ENCODE assay signal across 13 cellular contexts in the genomic region with DNA sequence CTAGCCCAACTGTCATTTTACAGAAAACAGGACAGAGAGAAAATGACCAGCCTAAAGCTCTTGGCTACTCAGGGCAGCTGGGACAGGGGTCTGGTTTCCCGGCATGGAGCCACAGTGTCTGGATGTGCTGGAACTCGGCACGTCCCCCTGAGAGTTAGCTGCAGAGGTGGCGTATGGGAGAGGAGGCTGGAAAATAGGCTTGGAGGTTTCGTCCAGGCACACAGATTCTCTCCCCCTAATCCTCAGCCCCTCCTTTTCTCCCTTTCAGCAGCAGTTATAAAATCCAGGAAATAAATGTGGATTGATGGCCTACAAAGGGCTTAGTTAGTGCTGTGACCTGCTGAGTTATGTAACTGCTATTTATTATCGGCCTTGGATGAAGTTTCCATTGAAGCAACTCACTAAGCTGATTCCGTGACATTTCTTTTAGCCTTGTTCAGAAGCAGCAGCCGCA.
DNase-seq lines count a peak whose midpoint lies in the region; ATAC-seq and TF ChIP-seq lines count a peak whose summit lies in the region.
"Had no signal": no experiment of that assay in that cellular context is flagged by ENCODE, and none has a peak within 500 bp of the region (broad histone marks: within the 10 kb centered on the region; RNA-seq: fewer than 3 reads in every experiment).

No MANE protein-coding gene starts in this region.

- no peak overlapping the region for H4K8ac ChIP-seq in neuronal stem cell (ENCODE audit: low read depth, low read length)

- intact Hi-C loops in tibial artery (cut with DNase I; ENCODE audit: low total_unique reads) = loop anchor here (10.0 kb wide), 1 partner anchor 171 kb away; no protein-coding TSS in a partner anchor

- H3K23ac ChIP-seq in neuronal stem cell (ENCODE audit: low read depth, low read length, poor library complexity) = no peak overlapping the region

- no peak overlapping the region for H3K4me2 ChIP-seq in neuronal stem cell (ENCODE audit: insufficient read depth, low read length, poor library complexity, severe bottlenecking)

- no peak overlapping the region for H3K9ac ChIP-seq in neuronal stem cell (ENCODE audit: low read depth, low read length, poor library complexity)
- H3K9ac ChIP-seq: neural progenitor cell had no signal

- H3K9me3 ChIP-seq in neuronal stem cell (replicated peaks in 1 of 2; ENCODE audit: control insufficient read depth in 2 of 2, insufficient read depth in 1 of 2, low read depth in 1 of 2, low read length in 2 of 2) (no peaks in the 10 kb centered on the region), tibial artery (no peaks in the 10 kb centered on the region)

- H3K27ac Mint-ChIP-seq in glutamatergic neuron (ENCODE audit: unreplicated experiment) = peak overlapping the region; percentile 62
- H3K27ac Mint-ChIP-seq: neural progenitor cell had no signal

- H3K4me3 ChIP-seq in neuronal stem cell (ENCODE audit: low read length in 2 of 2) = no peak overlapping the region
- H3K4me3 ChIP-seq in tibial artery = no peak overlapping the region
- H3K4me3 ChIP-seq: neural progenitor cell had no signal

- no peak overlapping the region for H2BK15ac ChIP-seq in neuronal stem cell (ENCODE audit: low read length)

- H3K36me3 ChIP-seq in neuronal stem cell (replicated peaks in 1 of 2; ENCODE audit: control insufficient read depth in 2 of 2, insufficient read depth in 2 of 2, low read length in 2 of 2) (peaks cover 2 to 18% of the 10 kb centered on the region in 2 donors), tibial artery (peaks cover 0 to 10% (median 0%) of the 10 kb centered on the region in 3 donors)
- H3K36me3 ChIP-seq: neural progenitor cell had no signal

- peaks cover 20% of the 10 kb centered on the region for H3K27me3 Mint-ChIP-seq in glutamatergic neuron (ENCODE audit: unreplicated experiment)
- H3K27me3 Mint-ChIP-seq: activated T-helper 17 cell treated with anti-CD3 and anti-CD28 coated beads, Interleukin-2, amount 50 U/mL, for 72 hours had no signal

- no CpG with 5 or more reads among the region's 8 CpGs for WGBS in neuronal stem cell (ENCODE audit: extremely low coverage in 2 of 2, insufficient read length in 2 of 2, insufficient replicate concordance in 1 of 2), 2 donors

- H3K14ac ChIP-seq in neuronal stem cell (ENCODE audit: low read length) = no peak overlapping the region

- H3K79me1 ChIP-seq in neuronal stem cell (ENCODE audit: low read depth, low read length) = no peaks in the 10 kb centered on the region

- no peak overlapping the region for H2BK120ac ChIP-seq in neuronal stem cell (ENCODE audit: low read depth, low read length)

- no peak overlapping the region for H4K91ac ChIP-seq in neuronal stem cell (ENCODE audit: low read depth, low read length, poor library complexity)

- peaks cover 40% of the 10 kb centered on the region for H3K4me1 Mint-ChIP-seq in glutamatergic neuron (ENCODE audit: low read depth, unreplicated experiment)
- H3K4me1 Mint-ChIP-seq: activated T-helper 17 cell treated with anti-CD3 and anti-CD28 coated beads, Interleukin-2, amount 50 U/mL, for 72 hours had no signal

- no peak overlapping the region for H2AFZ ChIP-seq in neuronal stem cell (ENCODE audit: low read length)
- H2AFZ ChIP-seq: neural progenitor cell had no signal

- H2BK12ac ChIP-seq in neuronal stem cell (ENCODE audit: low read length) = no peak overlapping the region

- no peak overlapping the region for H3K27ac ChIP-seq in neuronal stem cell (replicated peaks; ENCODE audit: low read length)
- H3K27ac ChIP-seq in tibial artery = peak overlapping the region; percentile 59 to 96
- H3K27ac ChIP-seq: neural progenitor cell had no signal

- no peak overlapping the region for H3K4ac ChIP-seq in neuronal stem cell (ENCODE audit: low read length)

- DNase-seq in SK-N-DZ (ENCODE audit: low spot score) = peak; percentile 76
- DNase-seq in glutamatergic neuron = no peak
- no peak for DNase-seq in neuronal stem cell (ENCODE audit: low spot score)
- no peak for DNase-seq in tibial artery
- DNase-seq in AG08395 (ENCODE audit: low spot score) = no peak
- DNase-seq in HuH-7 (ENCODE audit: low spot score) = no peak
- DNase-seq: activated CD4-positive, alpha-beta T cell treated with anti-CD3 and anti-CD28 coated beads for 1 hour; NCI-H526; stimulated activated CD4-positive, alpha-beta T cell treated with anti-CD3 and anti-CD28 coated beads, Interleukin-2, amount 100 ng/mL, for 24 hours; stimulated activated naive CD4-positive, alpha-beta T cell had no signal

- peaks cover 22% of the 10 kb centered on the region for H3K9me3 Mint-ChIP-seq in glutamatergic neuron (ENCODE audit: unreplicated experiment)
- H3K9me3 Mint-ChIP-seq: activated T-helper 17 cell treated with anti-CD3 and anti-CD28 coated beads, Interleukin-2, amount 50 U/mL, for 72 hours; neural progenitor cell had no signal

- H3K18ac ChIP-seq in neuronal stem cell (ENCODE audit: low read length) = peak overlapping the region; percentile 46

- H3K27me3 ChIP-seq in neuronal stem cell (ENCODE audit: control insufficient read depth in 3 of 3, insufficient read depth in 3 of 3, low read depth in 1 of 3, low read length in 3 of 3) (no peaks in the 10 kb centered on the region), tibial artery (no peaks in the 10 kb centered on the region)
- H3K27me3 ChIP-seq: neural progenitor cell had no signal

- peaks cover 22 to 23% of the 10 kb centered on the region in 2 donors for H3K4me1 ChIP-seq in neuronal stem cell (ENCODE audit: control insufficient read depth in 2 of 2, insufficient read depth in 1 of 2, low read depth in 1 of 2, low read length in 2 of 2)
- peaks cover under 1 to 57% (median 34%) of the 10 kb centered on the region in 4 donors for H3K4me1 ChIP-seq in tibial artery

- H2AK5ac ChIP-seq in neuronal stem cell (ENCODE audit: low read depth, low read length) = peak overlapping the region; percentile 85

- ATAC-seq in GM21515 (IDR thresholded peaks at IDR 0.05; ENCODE audit: unreplicated experiment) = no peak
- ATAC-seq: activated T-helper 17 cell treated with anti-CD3 and anti-CD28 coated beads, Interleukin-2, amount 50 U/mL, for 72 hours had no signal

- H2BK5ac ChIP-seq in neuronal stem cell (ENCODE audit: low read length) = peak overlapping the region; percentile 95

- no peaks in the 10 kb centered on the region for H3K36me3 Mint-ChIP-seq in glutamatergic neuron (ENCODE audit: unreplicated experiment)
- H3K36me3 Mint-ChIP-seq: neural progenitor cell had no signal

- peak overlapping the region; percentile 50 for H3K4me3 Mint-ChIP-seq in glutamatergic neuron (ENCODE audit: unreplicated experiment)
- H3K4me3 Mint-ChIP-seq: activated T-helper 17 cell treated with anti-CD3 and anti-CD28 coated beads, Interleukin-2, amount 50 U/mL, for 72 hours; neural progenitor cell had no signal

- no peak for TF ChIP-seq CTCF in glutamatergic neuron (IDR thresholded peaks at IDR 0.05; ENCODE audit: partially characterized antibody, unreplicated experiment)
- TF ChIP-seq CTCF in tibial artery (IDR thresholded peaks at IDR 0.05) = no peak
